In genomic region chr4:26345541-26345940, GRCh38 we compare ENCODE assay signal across 16 cellular contexts. TPM values are rescaled to one million over a fixed set of nuclear protein-coding genes. Genes with fewer than 3 reads are reported as not detected.
DNase-seq lines count a peak whose midpoint lies in the region; ATAC-seq, FAIRE-seq and TF ChIP-seq lines count a peak whose summit lies in the region.
"Had no signal": no experiment of that assay in that cellular context is flagged by ENCODE, and none has a peak within 500 bp of the region (broad histone marks: within the 10 kb centered on the region; RNA-seq: fewer than 3 reads in every experiment).

No MANE protein-coding gene starts in this region.

- no peak for TF ChIP-seq CTCF in VCaP (conservative IDR thresholded peaks at IDR 0.05)

- H3K9ac ChIP-seq in iPS-20b (ENCODE audit: low read depth, low read length) = peak overlapping the region; percentile 26; the same call in 1 of the 2 replicates

- H3K4me1 Mint-ChIP-seq in activated naive CD4-positive, alpha-beta T cell treated with anti-CD3 and anti-CD28 coated beads, Interleukin-2, amount 50 U/mL, for 24 hours = peaks cover 80% of the 10 kb centered on the region
- peaks cover 79% of the 10 kb centered on the region for H3K4me1 Mint-ChIP-seq in stimulated activated effector memory CD8-positive, alpha-beta T cell treated with anti-CD3 and anti-CD28 coated beads, Interleukin-12 subunit alpha, Interleukin-12 subunit beta, amount 100 ng/mL, for 72 hours

- DNase-seq in activated naive CD4-positive, alpha-beta T cell treated with Interleukin-2 at 50 U/mL for 16 hours = no peak
- DNase-seq in cerebellum (ENCODE audit: low spot score) (no peak), H54 (ENCODE audit: insufficient read length, low spot score) (no peak)
- DNase-seq in stimulated activated effector memory CD8-positive, alpha-beta T cell treated with anti-CD3 and anti-CD28 coated beads, Interleukin-12 subunit alpha, Interleukin-12 subunit beta, amount 100 ng/mL, for 72 hours (ENCODE audit: low spot score in 2 of 2) = no peak
- DNase-seq: activated CD4-positive, alpha-beta T cell treated with anti-CD3 and anti-CD28 coated beads, Interleukin-2, amount 50 U/mL, for 4 hours; DMS79; NCI-H187 treated with DMSO at 0.1 percent for 48 hours; NCI-H526; stimulated activated CD4-positive, alpha-beta T cell treated with anti-CD3 and anti-CD28 coated beads, Interleukin-4, amount 100 ng/mL, for 4 hours had no signal

- H3K27ac ChIP-seq in VCaP (peak overlapping the region; percentile 60), iPS-20b (ENCODE audit: low read length) (no peak overlapping the region), temporal lobe (ENCODE audit: low read depth, low read length) (peak overlapping the region; percentile 93)
- H3K27ac ChIP-seq: coronary artery, RWPE1 had no signal

- no peaks in the 10 kb centered on the region for H3K9me3 ChIP-seq in iPS-20b (ENCODE audit: insufficient read depth, low read depth, low read length)

- no peaks in the 10 kb centered on the region for H3K9me3 Mint-ChIP-seq in activated naive CD4-positive, alpha-beta T cell treated with anti-CD3 and anti-CD28 coated beads, Interleukin-2, amount 50 U/mL, for 24 hours
- no peaks in the 10 kb centered on the region for H3K9me3 Mint-ChIP-seq in stimulated activated effector memory CD8-positive, alpha-beta T cell treated with anti-CD3 and anti-CD28 coated beads, Interleukin-12 subunit alpha, Interleukin-12 subunit beta, amount 100 ng/mL, for 72 hours
- H3K9me3 Mint-ChIP-seq: natural killer cell treated with Interleukin-12 subunit alpha and Interleukin-12 subunit beta and Interleukin-15 and Interleukin-18, amount 100 ng/mL, for 72 hours had no signal

- ATAC-seq in stimulated activated effector memory CD8-positive, alpha-beta T cell treated with anti-CD3 and anti-CD28 coated beads, Interleukin-12 subunit alpha, Interleukin-12 subunit beta, amount 100 ng/mL, for 72 hours = no peak
- ATAC-seq: natural killer cell treated with Interleukin-12 subunit alpha and Interleukin-12 subunit beta and Interleukin-15 and Interleukin-18, amount 100 ng/mL, for 72 hours had no signal

- H3K36me3 Mint-ChIP-seq in activated naive CD4-positive, alpha-beta T cell treated with anti-CD3 and anti-CD28 coated beads, Interleukin-2, amount 50 U/mL, for 24 hours = peaks cover 6% of the 10 kb centered on the region
- peaks cover 99% of the 10 kb centered on the region for H3K36me3 Mint-ChIP-seq in stimulated activated effector memory CD8-positive, alpha-beta T cell treated with anti-CD3 and anti-CD28 coated beads, Interleukin-12 subunit alpha, Interleukin-12 subunit beta, amount 100 ng/mL, for 72 hours
- H3K36me3 Mint-ChIP-seq: natural killer cell treated with Interleukin-12 subunit alpha and Interleukin-12 subunit beta and Interleukin-15 and Interleukin-18, amount 100 ng/mL, for 72 hours had no signal

- H3K27me3 Mint-ChIP-seq in activated naive CD4-positive, alpha-beta T cell treated with anti-CD3 and anti-CD28 coated beads, Interleukin-2, amount 50 U/mL, for 24 hours = no peaks in the 10 kb centered on the region
- H3K27me3 Mint-ChIP-seq: natural killer cell treated with Interleukin-12 subunit alpha and Interleukin-12 subunit beta and Interleukin-15 and Interleukin-18, amount 100 ng/mL, for 72 hours had no signal

- no peak for FAIRE-seq in H54 (lab: Jason Lieb, UNC)

- no peak overlapping the region for H3K4me3 Mint-ChIP-seq in activated naive CD4-positive, alpha-beta T cell treated with anti-CD3 and anti-CD28 coated beads, Interleukin-2, amount 50 U/mL, for 24 hours
- H3K4me3 Mint-ChIP-seq in stimulated activated effector memory CD8-positive, alpha-beta T cell treated with anti-CD3 and anti-CD28 coated beads, Interleukin-12 subunit alpha, Interleukin-12 subunit beta, amount 100 ng/mL, for 72 hours = no peak overlapping the region
- H3K4me3 Mint-ChIP-seq: natural killer cell treated with Interleukin-12 subunit alpha and Interleukin-12 subunit beta and Interleukin-15 and Interleukin-18, amount 100 ng/mL, for 72 hours had no signal

- peaks cover 23% of the 10 kb centered on the region for H3K4me1 ChIP-seq in iPS-20b (ENCODE audit: insufficient read depth, low read length)

- H3K4me3 ChIP-seq in iPS-20b (ENCODE audit: low read length) = peak overlapping the region; percentile 11; the same call in 1 of the 2 replicates
- H3K4me3 ChIP-seq: coronary artery had no signal

- H3K36me3 ChIP-seq in iPS-20b (ENCODE audit: insufficient read depth, low read depth, low read length) = no peaks in the 10 kb centered on the region

- no peaks in the 10 kb centered on the region for H3K27me3 ChIP-seq in iPS-20b (ENCODE audit: insufficient read depth, low read length)

- peak overlapping the region; percentile 76 for H3K27ac Mint-ChIP-seq in activated naive CD4-positive, alpha-beta T cell treated with anti-CD3 and anti-CD28 coated beads, Interleukin-2, amount 50 U/mL, for 24 hours
- H3K27ac Mint-ChIP-seq in stimulated activated effector memory CD8-positive, alpha-beta T cell treated with anti-CD3 and anti-CD28 coated beads, Interleukin-12 subunit alpha, Interleukin-12 subunit beta, amount 100 ng/mL, for 72 hours = no peak overlapping the region

- TF ChIP-seq POLR2A in H54 (IDR thresholded peaks at IDR 0.05; ENCODE audit: low read depth, low read length) = no peak

RNA-seq across cellular contexts. Expression of gene RBPJ, which starts 24.7 kb away (rescaled TPM):
- total RNA-seq in temporal lobe (58.8 TPM), cerebellum (89.9 TPM)
